In genomic region chr10:69961864-69962745, GRCh38 we compare ENCODE assay signal across 23 cellular contexts.
DNase-seq lines count a peak whose midpoint lies in the region; ATAC-seq and TF ChIP-seq lines count a peak whose summit lies in the region.
"Had no signal": no experiment of that assay in that cellular context is flagged by ENCODE, and none has a peak within 500 bp of the region (broad histone marks: within the 10 kb centered on the region; RNA-seq: fewer than 3 reads in every experiment).

No MANE protein-coding gene starts in this region.

- H3K4me1 ChIP-seq in Peyer's patch (peaks cover 0 to 9% (median 0%) of the 10 kb centered on the region in 4 donors), esophagus muscularis mucosa (peaks cover 0 to 7% (median 0%) of the 10 kb centered on the region in 4 donors), testis (no peaks in the 10 kb centered on the region)

- 83% methylated on average over 10 of the region's 17 CpGs for WGBS in esophagus muscularis mucosa
- 86 to 91% methylated on average over 7 to 17 of the region's 17 CpGs for WGBS in testis, 2 donors

- H3K36me3 ChIP-seq in Peyer's patch (no peaks in the 10 kb centered on the region), esophagus muscularis mucosa (no peaks in the 10 kb centered on the region), testis (ENCODE audit: low read depth, missing control alignments) (no peaks in the 10 kb centered on the region)
- H3K36me3 ChIP-seq: left ventricle myocardium inferior, sigmoid colon had no signal

- TF ChIP-seq POLR2A in Peyer's patch (IDR thresholded peaks at IDR 0.05) (no peak), esophagus muscularis mucosa (IDR thresholded peaks at IDR 0.05; ENCODE audit: low read depth) (no peak), testis (IDR thresholded peaks at IDR 0.05) (no peak)

- no peak overlapping the region for H3K4me3 ChIP-seq in Peyer's patch
- no peak overlapping the region for H3K4me3 ChIP-seq in esophagus muscularis mucosa
- H3K4me3 ChIP-seq in testis: no peak overlapping the region
- H3K4me3 ChIP-seq: dorsolateral prefrontal cortex, left ventricle myocardium inferior, sigmoid colon had no signal

- DNase-seq in activated CD8-positive, alpha-beta memory T cell treated with anti-CD3 and anti-CD28 coated beads for 24 hours: peak; percentile 47
- no peak for DNase-seq in activated CD8-positive, alpha-beta memory T cell treated with anti-CD3 and anti-CD28 coated beads, Interleukin-2, amount 50 U/mL, for 4 hours
- DNase-seq in Peyer's patch: peak in 2 of 3 donors; percentile 8 to 44
- DNase-seq in esophagus muscularis mucosa (ENCODE audit: extremely low spot score): peak; percentile 87
- DNase-seq in testis: peak; percentile 12
- no peak for DNase-seq in NCI-H1417 treated with DMSO at 0.1 percent for 48 hours (lab: John Stamatoyannopoulos, UW)
- no peak for DNase-seq in OCI-M2 (lab: John Stamatoyannopoulos, UW; ENCODE audit: unreplicated experiment)
- DNase-seq: 8988T; activated CD4-positive, alpha-beta T cell treated with anti-CD3 and anti-CD28 coated beads for 48 hours; activated naive CD4-positive, alpha-beta T cell treated with Interleukin-2 at 50 U/mL for 16 hours; CD8-positive, alpha-beta memory T cell; DMS 273 treated with DMSO at 0.1 percent for 48 hours; dorsolateral prefrontal cortex; hypothalamus; immature natural killer cell; left ventricle myocardium inferior; NCI-H2029 treated with DMSO at 0.1 percent for 48 hours; NCI-H2227 treated with DMSO at 0.1 percent for 48 hours; nephron progenitor cell; sigmoid colon; stimulated activated naive CD4-positive, alpha-beta T cell treated with Interleukin-2 at 50 U/mL for 16 hours; T-helper 2 cell had no signal

- no peak for TF ChIP-seq CTCF in Peyer's patch (IDR thresholded peaks at IDR 0.05)
- TF ChIP-seq CTCF in esophagus muscularis mucosa (IDR thresholded peaks at IDR 0.05): no peak
- TF ChIP-seq CTCF in testis (IDR thresholded peaks at IDR 0.05): no peak

- ATAC-seq in HG02759 (IDR thresholded peaks at IDR 0.05; ENCODE audit: unreplicated experiment): no peak

- H3K9me3 ChIP-seq in Peyer's patch (no peaks in the 10 kb centered on the region), esophagus muscularis mucosa (no peaks in the 10 kb centered on the region), testis (no peaks in the 10 kb centered on the region)
- H3K9me3 ChIP-seq: left ventricle myocardium inferior, sigmoid colon had no signal

- no peaks in the 10 kb centered on the region for H3K27me3 ChIP-seq in Peyer's patch
- peaks cover 0 to 8% (median 0%) of the 10 kb centered on the region in 4 donors for H3K27me3 ChIP-seq in esophagus muscularis mucosa
- no peaks in the 10 kb centered on the region for H3K27me3 ChIP-seq in testis
- H3K27me3 ChIP-seq: dorsolateral prefrontal cortex, sigmoid colon had no signal

- H3K27ac ChIP-seq in Peyer's patch (no peak overlapping the region), esophagus muscularis mucosa (replicated peaks in 1 of 4) (no peak overlapping the region), testis (no peak overlapping the region)
- H3K27ac ChIP-seq: dorsolateral prefrontal cortex, left ventricle myocardium inferior, sigmoid colon had no signal

- no peak for TF ChIP-seq EP300 in esophagus muscularis mucosa (IDR thresholded peaks at IDR 0.05)

- intact Hi-C loops in esophagus muscularis mucosa (cut with DNase I) (no loop called here), testis (cut with DNase I; ENCODE audit: low total_unique reads) (no loop called here)

Comparison
In these comparisons a context has a peak if more than half of its experiments do, and no peak if none do; other contexts are left out.
1. DNase-seq: peak in activated CD8-positive, alpha-beta memory T cell treated with anti-CD3 and anti-CD28 coated beads for 24 hours (single experiment), Peyer's patch (2 of 3), esophagus muscularis mucosa (single experiment) and testis (single experiment); none in activated CD8-positive, alpha-beta memory T cell treated with anti-CD3 and anti-CD28 coated beads, Interleukin-2, amount 50 U/mL, for 4 hours (single experiment), NCI-H1417 treated with DMSO at 0.1 percent for 48 hours (single experiment) and OCI-M2 (single experiment).